In genomic region chr1:49339043-49339442, GRCh38 we compare ENCODE assay signal across 9 cellular contexts.
"Had no signal": no experiment of that assay in that cellular context is flagged by ENCODE, and none has a peak within 500 bp of the region (broad histone marks: within the 10 kb centered on the region; RNA-seq: fewer than 3 reads in every experiment).

No MANE protein-coding gene starts in this region.

- H3K4me3 ChIP-seq: GM23248, GM23338, HAP-1 had no signal

- H3K9ac ChIP-seq: GM23248 had no signal

- H3K9me3 ChIP-seq: HAP-1 had no signal

- H3K36me3 ChIP-seq: HAP-1 had no signal

- H3K4me2 ChIP-seq: GM23338 had no signal

- DNase-seq: GM23248, GOT3, H7, H9, HCEC 1CT, HFFc6 had no signal

- H3K27ac ChIP-seq: GM23248 had no signal

- H2AFZ ChIP-seq: GM23248, GM23338 had no signal

- ATAC-seq: GM23338, HCT116 had no signal

- H3K4me1 ChIP-seq: HAP-1 had no signal
